20 cellular contexts compared by ENCODE assay signal in the genomic region with DNA sequence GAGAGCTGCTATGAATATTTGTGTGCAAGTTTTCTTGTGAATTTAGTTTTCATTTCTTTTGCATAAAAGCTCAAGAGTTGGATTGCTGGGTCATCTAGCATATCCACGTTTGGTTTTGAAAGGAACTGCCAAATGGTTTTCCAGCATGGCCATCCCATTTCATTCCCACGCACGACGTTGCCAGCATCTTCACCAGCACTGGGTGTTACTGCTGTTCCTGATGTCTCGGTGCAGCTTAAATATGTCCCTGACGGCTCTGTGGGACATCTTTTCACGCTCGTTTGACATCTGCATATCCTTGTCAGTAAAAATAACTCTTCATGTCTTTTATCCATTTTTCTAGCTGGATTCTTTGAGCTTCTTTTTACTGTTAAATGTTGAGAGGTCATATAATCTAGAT.
DNase-seq lines count a peak whose midpoint lies in the region; ATAC-seq and TF ChIP-seq lines count a peak whose summit lies in the region.
"Had no signal": no experiment of that assay in that cellular context is flagged by ENCODE, and none has a peak within 500 bp of the region (broad histone marks: within the 10 kb centered on the region; RNA-seq: fewer than 3 reads in every experiment).

No MANE protein-coding gene starts in this region.

- H3K4me1 ChIP-seq in HEK293 (ENCODE audit: control insufficient read depth, insufficient read depth, low read length): no peaks in the 10 kb centered on the region
- H3K4me1 ChIP-seq: BLaER1, Caco-2 had no signal

- CTCF ChIA-PET in HEK293 (lab: Yijun Ruan, JAX): interaction anchor here (0.7 kb wide), 2 partner anchors 17 to 61 kb away, joined by 3 to 4 read pairs; no protein-coding TSS in a partner anchor

- H3K4me3 Mint-ChIP-seq in glutamatergic neuron (ENCODE audit: unreplicated experiment) (no peak overlapping the region), osteocyte (ENCODE audit: unreplicated experiment) (no peak overlapping the region)
- H3K4me3 Mint-ChIP-seq: B cell; CD4-positive, CD25-positive, alpha-beta regulatory T cell; CD8-positive, alpha-beta T cell; GM23338; H9; HFFc6 had no signal

- peaks cover 11% of the 10 kb centered on the region for H3K27me3 Mint-ChIP-seq in glutamatergic neuron (ENCODE audit: unreplicated experiment)
- no peaks in the 10 kb centered on the region for H3K27me3 Mint-ChIP-seq in osteocyte (ENCODE audit: unreplicated experiment)
- H3K27me3 Mint-ChIP-seq: B cell; CD4-positive, CD25-positive, alpha-beta regulatory T cell had no signal

- H3K9me3 ChIP-seq in HEK293 (ENCODE audit: control insufficient read depth, insufficient read depth, low read depth, low read length): no peaks in the 10 kb centered on the region
- H3K9me3 ChIP-seq: Caco-2 had no signal

- no peak overlapping the region for H3K4me3 ChIP-seq in HEK293 (ENCODE audit: low read depth, low read length)
- H3K4me3 ChIP-seq: BLaER1, GM12878, GM23338 had no signal

- H3K27ac Mint-ChIP-seq in glutamatergic neuron (ENCODE audit: unreplicated experiment) (peak overlapping the region; percentile 96), osteocyte (ENCODE audit: unreplicated experiment) (no peak overlapping the region)
- H3K27ac Mint-ChIP-seq: B cell; CD4-positive, CD25-positive, alpha-beta regulatory T cell; CD8-positive, alpha-beta T cell; GM23338; H9; HFFc6 had no signal

- no peak overlapping the region for H3K27ac ChIP-seq in HEK293 (ENCODE audit: extremely low read depth, low read depth, low read length)
- H3K27ac ChIP-seq: 22Rv1, BLaER1, C4-2B had no signal

- DNase-seq in glutamatergic neuron (no peak), osteocyte (ENCODE audit: extremely low spot score, unreplicated experiment) (peak; percentile 30)
- DNase-seq in activated CD8-positive, alpha-beta memory T cell treated with anti-CD3 and anti-CD28 coated beads for 24 hours: no peak
- DNase-seq: Caco-2; CD4-positive, CD25-positive, alpha-beta regulatory T cell; CD8-positive, alpha-beta T cell; DMS153; DND-41; H9; HFFc6 had no signal

- ATAC-seq in GM21390 (IDR thresholded peaks at IDR 0.05; ENCODE audit: unreplicated experiment): no peak
- ATAC-seq in HG02885 (IDR thresholded peaks at IDR 0.05; ENCODE audit: poor library complexity, unreplicated experiment): no peak
- ATAC-seq: CD8-positive, alpha-beta T cell; GM12878; GM23338; HCT116 had no signal

- POLR2A ChIA-PET in HEK293 (lab: Yijun Ruan, JAX): no interaction called here

- peaks cover 0 to 36% of the 10 kb centered on the region in 2 experiments; a peak in 1 of 3 replicates for H3K36me3 ChIP-seq in HEK293 (ENCODE audit: control insufficient read depth in 2 of 2, insufficient read depth in 1 of 2, low read length in 2 of 2)

- no peak for TF ChIP-seq CTCF in HEK293 (tag by site-specific recombination; IDR thresholded peaks at IDR 0.05)
- TF ChIP-seq CTCF in glutamatergic neuron (IDR thresholded peaks at IDR 0.05; ENCODE audit: partially characterized antibody, unreplicated experiment): no peak
- TF ChIP-seq CTCF in osteocyte (IDR thresholded peaks at IDR 0.05): no peak

- H3K4me1 Mint-ChIP-seq in glutamatergic neuron (ENCODE audit: low read depth, unreplicated experiment) (peaks cover 18% of the 10 kb centered on the region), osteocyte (ENCODE audit: unreplicated experiment) (no peaks in the 10 kb centered on the region)
- H3K4me1 Mint-ChIP-seq: B cell; CD4-positive, CD25-positive, alpha-beta regulatory T cell; GM23338; H9 had no signal

- H3K36me3 Mint-ChIP-seq in glutamatergic neuron (ENCODE audit: unreplicated experiment) (peaks cover 52% of the 10 kb centered on the region), osteocyte (ENCODE audit: unreplicated experiment) (peaks cover 15% of the 10 kb centered on the region)

- H3K9me3 Mint-ChIP-seq in glutamatergic neuron (ENCODE audit: unreplicated experiment): peaks cover 23% of the 10 kb centered on the region
- H3K9me3 Mint-ChIP-seq in osteocyte (ENCODE audit: unreplicated experiment): peaks cover 4% of the 10 kb centered on the region
- H3K9me3 Mint-ChIP-seq: CD8-positive, alpha-beta T cell had no signal

TF ChIP-seq in HEK293, 187 proteins besides CTCF, POLR2A, EP300 and RAD21:
- TF ChIP-seq REPIN1 (tag by site-specific recombination; IDR thresholded peaks at IDR 0.05; ENCODE audit: low read depth) (no peak), ZNF184 (tag by site-specific recombination; IDR thresholded peaks at IDR 0.05) (peak; percentile 99)
